27 cellular contexts compared by ENCODE assay signal in the genomic region with DNA sequence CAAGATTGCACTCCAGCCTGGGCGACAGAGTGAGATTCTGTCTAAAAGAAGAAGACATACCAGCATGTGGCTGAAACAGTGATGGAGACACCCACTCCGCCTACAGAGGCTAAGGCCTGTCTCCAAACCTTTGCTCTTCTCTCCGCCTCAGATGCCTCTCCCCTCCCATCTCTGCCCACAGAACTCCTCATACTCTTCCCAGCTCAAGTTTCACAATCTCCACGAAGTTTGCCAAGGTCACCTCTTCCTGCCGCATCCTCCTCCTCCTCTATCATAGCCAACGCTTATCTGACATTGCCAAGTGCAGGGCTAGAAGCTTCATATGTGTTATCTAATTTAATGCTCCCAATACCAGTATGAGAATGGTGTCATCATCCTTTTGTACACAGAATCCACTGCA. TPM values are rescaled to one million over a fixed set of nuclear protein-coding genes. Genes with fewer than 3 reads are reported as not detected.
A peak's percentile ranks its signal among the peaks of the same experiment; 100 is the strongest.
DNase-seq lines count a peak whose midpoint lies in the region; ATAC-seq and TF ChIP-seq lines count a peak whose summit lies in the region.
"Had no signal": no experiment of that assay in that cellular context is flagged by ENCODE, and none has a peak within 500 bp of the region (broad histone marks: within the 10 kb centered on the region; RNA-seq: fewer than 3 reads in every experiment).

No MANE protein-coding gene starts in this region.

- no peak overlapping the region for H3K27ac ChIP-seq in mammary epithelial cell (ENCODE audit: insufficient read depth, low read depth, low read length)
- no peak overlapping the region for H3K27ac ChIP-seq in ovary
- no peak overlapping the region for H3K27ac ChIP-seq in GM23338 (ENCODE audit: low read depth)
- H3K27ac ChIP-seq: brain microvascular endothelial cell, epithelial cell of prostate, neutrophil, upper lobe of right lung had no signal

- H3K27ac Mint-ChIP-seq in MCF 10A (ENCODE audit: low read depth, unreplicated experiment) (peak overlapping the region; percentile 63), GM23338 (no peak overlapping the region)
- H3K27ac Mint-ChIP-seq: activated CD4-positive, alpha-beta T cell treated with anti-CD3 and anti-CD28 coated beads for 36 hours; activated CD8-positive, alpha-beta T cell treated with anti-CD3 and anti-CD28 coated beads, Interleukin-2, amount 10 ng/mL, durations not matched to agents 7 days and 5 days; CD8-positive, alpha-beta memory T cell had no signal

- WGBS in mammary epithelial cell (ENCODE audit: low coverage, missing lambda C conversion rate) = 82% methylated on average over 6 of the region's 6 CpGs
- 39 to 46% (median 39%) methylated on average over 6 of the region's 6 CpGs for WGBS in ovary, 3 donors

- H2AFZ ChIP-seq in mammary epithelial cell (ENCODE audit: low read depth, low read length) (no peak overlapping the region), GM23338 (no peak overlapping the region)

- intact Hi-C loops in MCF 10A (cut with micrococcal nuclease) (no loop called here), mammary epithelial cell (cut with micrococcal nuclease) (no loop called here), ovary (cut with DNase I) (no loop called here)

- TF ChIP-seq CTCF in MCF 10A (IDR thresholded peaks at IDR 0.05; ENCODE audit: unreplicated experiment) = no peak
- no peak for TF ChIP-seq CTCF in mammary epithelial cell (conservative IDR thresholded peaks at IDR 0.05 in 1 of 2, IDR thresholded peaks at IDR 0.05 in 1 of 2; ENCODE audit: extremely low read depth in 1 of 2, insufficient read depth in 1 of 2, low read depth in 1 of 2, low read length in 2 of 2)
- no peak for TF ChIP-seq CTCF in ovary (IDR thresholded peaks at IDR 0.05)
- TF ChIP-seq CTCF in GM23338 (conservative IDR thresholded peaks at IDR 0.05; ENCODE audit: low read depth in 2 of 2) = no peak

- H3K4me1 ChIP-seq in mammary epithelial cell (ENCODE audit: insufficient read depth, low read length) (no peaks in the 10 kb centered on the region), ovary (ENCODE audit: insufficient read depth) (peaks cover 4% of the 10 kb centered on the region), GM23338 (ENCODE audit: insufficient read depth) (peaks cover 5% of the 10 kb centered on the region; the same call in 1 of the 2 replicates)
- H3K4me1 ChIP-seq: upper lobe of right lung had no signal

- CTCF ChIA-PET in MCF 10A (lab: Yijun Ruan, JAX) = interaction anchor here (1.1 kb wide), 1 partner anchor 33 kb away, joined by 3 read pairs; no protein-coding TSS in a partner anchor
- CTCF ChIA-PET in mammary epithelial cell (lab: Charles Lee; ENCODE audit: low non-redundant PET) = interaction anchor here (0.6 kb wide), 1 partner anchor 143 kb away, joined by 6 read pairs; no protein-coding TSS in a partner anchor

- H3K4me3 Mint-ChIP-seq in MCF 10A (ENCODE audit: unreplicated experiment) (no peak overlapping the region), GM23338 (no peak overlapping the region)
- H3K4me3 Mint-ChIP-seq: activated CD4-positive, alpha-beta T cell treated with anti-CD3 and anti-CD28 coated beads for 36 hours; activated CD8-positive, alpha-beta T cell treated with anti-CD3 and anti-CD28 coated beads, Interleukin-2, amount 10 ng/mL, durations not matched to agents 7 days and 5 days; CD8-positive, alpha-beta memory T cell; IgD-negative memory B cell had no signal

- no peak for ATAC-seq in GM23338
- ATAC-seq: activated CD4-positive, alpha-beta T cell treated with anti-CD3 and anti-CD28 coated beads for 36 hours; activated CD8-positive, alpha-beta T cell treated with anti-CD3 and anti-CD28 coated beads, Interleukin-2, amount 10 ng/mL, durations not matched to agents 7 days and 5 days; PC-3; upper lobe of right lung had no signal

- no peak for TF ChIP-seq POLR2A in ovary (IDR thresholded peaks at IDR 0.05)

- in situ Hi-C loops in mammary epithelial cell (cut with MboI; ENCODE audit: low sequenced_read_pairs in 2 of 2) (no loop called here), KBM-7 (cut with MboI; ENCODE audit: low pct_unique_long_range_greater_than_20kb, low sequenced_read_pairs) (no loop called here)

- no peaks in the 10 kb centered on the region for H3K79me2 ChIP-seq in mammary epithelial cell (ENCODE audit: insufficient read depth, low read length)
- no peaks in the 10 kb centered on the region for H3K79me2 ChIP-seq in GM23338 (replicated peaks; ENCODE audit: insufficient read depth)

- H3K4me2 ChIP-seq in mammary epithelial cell (ENCODE audit: insufficient read depth, low read depth, low read length) = no peak overlapping the region
- H3K4me2 ChIP-seq in GM23338 = no peak overlapping the region

- H3K4me1 Mint-ChIP-seq in MCF 10A (ENCODE audit: insufficient read depth, unreplicated experiment) (peaks cover 25% of the 10 kb centered on the region), GM23338 (no peaks in the 10 kb centered on the region; the same call in 2 of the 3 replicates)
- H3K4me1 Mint-ChIP-seq: activated CD4-positive, alpha-beta T cell treated with anti-CD3 and anti-CD28 coated beads for 36 hours; CD8-positive, alpha-beta memory T cell; IgD-negative memory B cell had no signal

- TF ChIP-seq EP300 in ovary (IDR thresholded peaks at IDR 0.05) = no peak

- BruUV-seq in MCF 10A (replicated peaks; lab: Mats Ljungman, UMichigan) (no TSS peak), mammary epithelial cell (replicated peaks; lab: Mats Ljungman, UMichigan) (no TSS peak)

- H3K4me3 ChIP-seq in mammary epithelial cell (replicated peaks in 1 of 3; ENCODE audit: insufficient read depth in 1 of 3, low read depth in 2 of 3, low read length in 3 of 3) (no peak overlapping the region), ovary (no peak overlapping the region), GM23338 (no peak overlapping the region)
- H3K4me3 ChIP-seq: heart right ventricle, upper lobe of right lung had no signal

- no peaks in the 10 kb centered on the region for H3F3A ChIP-seq in GM23338 (replicated peaks; ENCODE audit: low read depth)

- H3K27me3 Mint-ChIP-seq in MCF 10A (ENCODE audit: insufficient read depth, unreplicated experiment) (no peaks in the 10 kb centered on the region), GM23338 (ENCODE audit: insufficient read depth, low read depth, poor library complexity) (peaks cover 7% of the 10 kb centered on the region)

- H3K36me3 Mint-ChIP-seq in MCF 10A (ENCODE audit: insufficient read depth, unreplicated experiment) = no peaks in the 10 kb centered on the region
- H3K36me3 Mint-ChIP-seq in GM23338 (ENCODE audit: low read depth) = no peaks in the 10 kb centered on the region
- H3K36me3 Mint-ChIP-seq: CD8-positive, alpha-beta memory T cell; IgD-negative memory B cell had no signal

- H3K27me3 ChIP-seq in mammary epithelial cell (ENCODE audit: insufficient read depth, low read length) (no peaks in the 10 kb centered on the region), ovary (no peaks in the 10 kb centered on the region), GM23338 (ENCODE audit: insufficient read depth) (no peaks in the 10 kb centered on the region)
- H3K27me3 ChIP-seq: brain microvascular endothelial cell had no signal

- peak; percentile 73 for DNase-seq in MCF 10A (ENCODE audit: unreplicated experiment)
- DNase-seq in mammary epithelial cell = no peak
- peak; percentile 32 for DNase-seq in ecto neural progenitor cell (ENCODE audit: low spot score)
- peak in 4 of 5 donors; percentile 30 to 58 (median 48) for DNase-seq in ovary
- DNase-seq in AG20443 (ENCODE audit: low spot score) = no peak
- no peak for DNase-seq in midbrain (lab: John Stamatoyannopoulos, UW)
- DNase-seq in GM23338 (ENCODE audit: low spot score) = no peak
- DNase-seq in KBM-7 = no peak
- DNase-seq: 8988T; activated CD4-positive, alpha-beta T cell treated with anti-CD3 and anti-CD28 coated beads for 36 hours; activated CD8-positive, alpha-beta T cell treated with anti-CD3 and anti-CD28 coated beads, Interleukin-2, amount 10 ng/mL, durations not matched to agents 7 days and 5 days; activated gamma-delta T cell; activated T-cell treated with anti-CD3 and anti-CD28 coated beads for 4 hours; brain microvascular endothelial cell; CD8-positive, alpha-beta memory T cell; GOT3; heart right ventricle; NCI-H2029; NCI-H524 treated with DMSO at 0.1 percent for 48 hours; NK-92 treated with Interleukin-12 subunit alpha and Interleukin-12 subunit beta, amount 100 ng/mL, for 24 hours; PC-3; Right ventricle myocardium superior; stimulated activated CD4-positive, alpha-beta T cell treated with anti-CD3 and anti-CD28 coated beads, Interleukin-2, amount 100 ng/mL, for 24 hours had no signal

- no peaks in the 10 kb centered on the region for H3K9me2 ChIP-seq in GM23338 (ENCODE audit: insufficient read depth)

- H3K36me3 ChIP-seq in mammary epithelial cell (ENCODE audit: insufficient read depth, low read length) (no peaks in the 10 kb centered on the region), ovary (no peaks in the 10 kb centered on the region), GM23338 (ENCODE audit: insufficient read depth) (no peaks in the 10 kb centered on the region)
- H3K36me3 ChIP-seq: brain microvascular endothelial cell, heart right ventricle, neutrophil, upper lobe of right lung had no signal

- dilution Hi-C loops in mammary epithelial cell (cut with HindIII; ENCODE audit: low sequenced_read_pairs) = loop anchor here (5.0 to 10.0 kb wide), 2 partner anchors 35 to 68 kb away; no protein-coding TSS in a partner anchor

- no peak overlapping the region for H3K9ac ChIP-seq in mammary epithelial cell (ENCODE audit: insufficient read depth, low read length)

- POLR2A ChIA-PET in MCF 10A (lab: Yijun Ruan, JAX) = interaction anchor here (1.0 to 1.9 kb wide), 3 partner anchors 26 to 72 kb away, joined by 3 to 5 read pairs (median 3); a partner anchor contains a TSS

- H4K20me1 ChIP-seq in mammary epithelial cell (ENCODE audit: insufficient read depth, low read length) (no peaks in the 10 kb centered on the region), GM23338 (replicated peaks; ENCODE audit: insufficient read depth) (no peaks in the 10 kb centered on the region)

- no peaks in the 10 kb centered on the region for H3K9me3 ChIP-seq in mammary epithelial cell (replicated peaks; ENCODE audit: insufficient read depth, low read length)
- no peaks in the 10 kb centered on the region for H3K9me3 ChIP-seq in ovary
- H3K9me3 ChIP-seq: neutrophil, upper lobe of right lung had no signal

- H3K9me3 Mint-ChIP-seq in MCF 10A (ENCODE audit: unreplicated experiment) (no peaks in the 10 kb centered on the region), GM23338 (0 out of 3 replicates have a peak, but pooled peaks cover 4% of the 10 kb centered on the region)

TF ChIP-seq in GM23338, 12 proteins besides CTCF, POLR2A, EP300 and RAD21:
- no peak for TF ChIP-seq ZNF114 (CRISPR knock-in tag; IDR thresholded peaks at IDR 0.05)

RNA-seq across cellular contexts. Expression of a gene that starts 25.9 kb away (rescaled TPM):
- total RNA-seq in MCF 10A (2022) (69.0 and 110 TPM in 2 replicates), mammary epithelial cell (100 to 1,000 TPM; 130 to 173 TPM), ovary (100 to 1,000 TPM in 5 of 7 donors, 10 to 100 TPM in 2; 62.7 to 394 (median 189) TPM)
- polyA plus RNA-seq in mammary epithelial cell (66.8 TPM), ovary (100 to 1,000 TPM in 1 of 2 donors, 10 to 100 TPM in 1; 81.7 to 196 TPM), GM23338 (2016; fragmentation: Nextera tagmentation; extraction: Ambion mirVana) (88.4 and 90.1 TPM in 2 replicates)
- polyA minus RNA-seq in mammary epithelial cell = 49.2 TPM
- 134 and 137 TPM in 2 replicates for total RNA-seq in GM23338 (2014; rRNA removed; shearing (Covaris generic))
- total RNA-seq: activated CD4-positive, alpha-beta T cell treated with anti-CD3 and anti-CD28 coated beads for 36 hours; activated CD8-positive, alpha-beta T cell treated with anti-CD3 and anti-CD28 coated beads, Interleukin-2, amount 10 ng/mL, durations not matched to agents 7 days and 5 days; CD8-positive, alpha-beta memory T cell had no signal
- polyA plus RNA-seq: CD8-positive, alpha-beta memory T cell; IgD-negative memory B cell had no signal

Comparison
In these comparisons a context has a peak if more than half of its experiments do, and no peak if none do; other contexts are left out.
1. DNase-seq: peak in MCF 10A (single experiment), ecto neural progenitor cell (single experiment) and ovary (4 of 5); none in mammary epithelial cell (single experiment), AG20443 (single experiment), midbrain (single experiment), GM23338 (single experiment) and KBM-7 (single experiment).